In the genomic region with DNA sequence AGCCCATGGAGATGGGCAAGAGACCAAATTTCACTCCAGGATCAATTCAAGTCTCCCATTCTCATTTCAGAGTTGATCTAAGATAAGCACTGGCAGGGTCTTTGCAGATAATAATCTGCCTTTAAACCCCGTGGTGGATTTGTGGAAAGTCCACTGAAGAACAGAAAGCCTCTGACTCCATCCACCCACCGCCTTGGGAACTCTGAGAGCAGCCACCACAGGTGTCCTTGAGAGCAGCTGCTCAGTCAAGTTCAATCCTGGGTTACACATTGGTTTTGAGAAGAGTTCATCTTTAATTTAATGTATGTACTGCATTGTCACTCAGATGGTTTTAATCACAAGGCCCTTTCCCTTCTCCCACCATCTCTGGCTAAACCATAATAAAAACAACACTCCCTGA, we compare ENCODE assay signal across 1 cellular context.
TF ChIP-seq lines count a peak whose summit lies in the region.

No MANE protein-coding gene starts in this region.

TF ChIP-seq in WTC11, 78 proteins besides CTCF, POLR2A, EP300 and RAD21 (continued from another document):
- TF ChIP-seq PRDM15 (CRISPR knock-in tag; IDR thresholded peaks at IDR 0.05) = no peak
- TF ChIP-seq ETV6 (CRISPR knock-in tag; IDR thresholded peaks at IDR 0.05) = no peak
- no peak for TF ChIP-seq PRRX2 (CRISPR knock-in tag; IDR thresholded peaks at IDR 0.05)
